In the genomic region with DNA sequence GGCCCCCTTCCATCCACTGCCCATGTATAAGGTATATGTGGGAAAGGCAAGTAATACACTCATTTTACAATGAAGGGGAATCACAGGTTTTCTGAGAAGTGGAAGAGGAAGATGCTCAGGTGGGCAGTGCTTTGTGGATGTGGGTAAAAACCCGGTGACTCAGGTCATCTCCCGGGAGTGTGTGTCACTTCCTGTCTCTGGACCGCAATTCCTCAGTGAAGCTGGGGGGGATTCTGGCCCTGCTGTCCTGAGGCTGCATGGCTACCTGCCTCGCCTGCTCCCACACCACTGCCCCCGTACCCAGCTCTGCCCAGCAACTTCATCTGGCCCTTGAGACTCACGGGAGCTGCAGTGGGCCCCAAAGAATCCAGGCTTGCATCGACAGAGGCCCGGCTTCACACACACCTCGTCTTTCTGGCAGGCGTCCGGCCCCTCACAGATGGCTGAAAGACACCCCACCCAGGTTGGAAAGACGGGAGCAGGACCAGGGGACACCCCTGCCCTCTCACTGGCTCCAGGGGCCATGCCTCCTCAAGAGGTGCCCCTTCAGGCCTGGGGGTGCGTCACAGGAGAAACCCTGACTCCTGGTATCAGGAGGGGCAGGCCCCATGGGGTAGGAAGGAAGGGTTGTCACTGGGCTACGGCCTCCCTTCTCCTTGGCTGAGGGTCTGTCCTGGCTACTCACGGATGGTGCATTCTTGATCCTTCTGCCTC, we compare ENCODE assay signal across 8 cellular contexts. TPM values are rescaled to one million over a fixed set of nuclear protein-coding genes. Genes with fewer than 3 reads are reported as not detected.
DNase-seq lines count a peak whose midpoint lies in the region; ATAC-seq and TF ChIP-seq lines count a peak whose summit lies in the region.

No MANE protein-coding gene starts in this region.

- H3K9me2 ChIP-seq in OCI-LY7 (ENCODE audit: insufficient read depth, low read length), result no peaks in the 10 kb centered on the region

- peaks cover 53% of the 10 kb centered on the region for H3K4me1 Mint-ChIP-seq in dendritic cell treated with granulocyte-macrophage colony-stimulating factor and Interleukin-4, amounts not matched to agents 40 ng/mL and 50 ng/mL, for 4 days (ENCODE audit: low read depth)
- peaks cover 9% of the 10 kb centered on the region for H3K4me1 Mint-ChIP-seq in osteocyte (ENCODE audit: unreplicated experiment)

- no peaks in the 10 kb centered on the region for H3K79me2 ChIP-seq in OCI-LY7 (ENCODE audit: insufficient read depth, low read depth, low read length)

- H3K36me3 ChIP-seq in OCI-LY7 (ENCODE audit: insufficient read depth, low read length), result peaks cover 10% of the 10 kb centered on the region; the same call in 1 of the 2 replicates

- H3K9me3 ChIP-seq in OCI-LY7 (ENCODE audit: low read length), result no peaks in the 10 kb centered on the region

- BruUV-seq in OCI-LY7 (replicated peaks; lab: Mats Ljungman, UMichigan), result no TSS peak

- intact Hi-C loops in OCI-LY7 (cut with micrococcal nuclease; ENCODE audit: unreplicated experiment), result loop anchor here (5.0 kb wide), 1 partner anchor 72 kb away; no protein-coding TSS in a partner anchor
- intact Hi-C loops in dendritic cell treated with granulocyte-macrophage colony-stimulating factor and Interleukin-4, amounts not matched to agents 40 ng/mL and 50 ng/mL, for 4 days (cut with micrococcal nuclease), result no loop called here

- no peaks in the 10 kb centered on the region for H4K20me1 ChIP-seq in OCI-LY7 (ENCODE audit: insufficient read depth, low read length)

- H2AFZ ChIP-seq in OCI-LY7 (ENCODE audit: low read length), result no peak overlapping the region

- H3K27me3 Mint-ChIP-seq in dendritic cell treated with granulocyte-macrophage colony-stimulating factor and Interleukin-4, amounts not matched to agents 40 ng/mL and 50 ng/mL, for 4 days, result no peaks in the 10 kb centered on the region
- no peaks in the 10 kb centered on the region for H3K27me3 Mint-ChIP-seq in osteocyte (ENCODE audit: unreplicated experiment)

- no peak overlapping the region for H3K27ac ChIP-seq in OCI-LY7 (ENCODE audit: low read depth, low read length, poor library complexity, severe bottlenecking)

- peak overlapping the region; percentile 79 for H3K27ac Mint-ChIP-seq in dendritic cell treated with granulocyte-macrophage colony-stimulating factor and Interleukin-4, amounts not matched to agents 40 ng/mL and 50 ng/mL, for 4 days
- H3K27ac Mint-ChIP-seq in osteocyte (ENCODE audit: unreplicated experiment), result no peak overlapping the region

- H3K4me3 ChIP-seq in GM12864 (ENCODE audit: low read depth, low read length) (peak overlapping the region; percentile 61; the same call in 1 of the 2 replicates), OCI-LY7 (ENCODE audit: low read depth, low read length, poor library complexity, severe bottlenecking) (no peak overlapping the region)

- peaks cover 51% of the 10 kb centered on the region for H3K36me3 Mint-ChIP-seq in dendritic cell treated with granulocyte-macrophage colony-stimulating factor and Interleukin-4, amounts not matched to agents 40 ng/mL and 50 ng/mL, for 4 days (ENCODE audit: low read depth)
- no peaks in the 10 kb centered on the region for H3K36me3 Mint-ChIP-seq in osteocyte (ENCODE audit: unreplicated experiment)

- H3K4me2 ChIP-seq in OCI-LY7 (ENCODE audit: low read length), result peak overlapping the region; percentile 82; the same call in 1 of the 2 replicates

- peaks cover 29% of the 10 kb centered on the region for H3K4me1 ChIP-seq in OCI-LY7 (ENCODE audit: insufficient read depth, low read length, poor library complexity, severe bottlenecking)

- peak overlapping the region; percentile 84 for H3K4me3 Mint-ChIP-seq in dendritic cell treated with granulocyte-macrophage colony-stimulating factor and Interleukin-4, amounts not matched to agents 40 ng/mL and 50 ng/mL, for 4 days
- peak overlapping the region; percentile 66 for H3K4me3 Mint-ChIP-seq in osteocyte (ENCODE audit: unreplicated experiment)

- no peak for ATAC-seq in GM18907 (IDR thresholded peaks at IDR 0.05; ENCODE audit: unreplicated experiment)
- no peak for ATAC-seq in HG02970 (IDR thresholded peaks at IDR 0.05; ENCODE audit: low FRiP score, unreplicated experiment)
- no peak for ATAC-seq in GM19397 (IDR thresholded peaks at IDR 0.05; ENCODE audit: unreplicated experiment)
- no peak for ATAC-seq in HG02571 (IDR thresholded peaks at IDR 0.05; ENCODE audit: unreplicated experiment)

- CTCF ChIA-PET in OCI-LY7 (lab: Charles Lee; ENCODE audit: unreplicated experiment), result no interaction called here

- POLR2A ChIA-PET in OCI-LY7 (lab: Charles Lee), result no interaction called here

- DNase-seq in GM12864 (ENCODE audit: low read depth) (no peak), OCI-LY7 (ENCODE audit: low spot score) (no peak), osteocyte (ENCODE audit: extremely low spot score, unreplicated experiment) (no peak)

- no peaks in the 10 kb centered on the region for H3K9me3 Mint-ChIP-seq in dendritic cell treated with granulocyte-macrophage colony-stimulating factor and Interleukin-4, amounts not matched to agents 40 ng/mL and 50 ng/mL, for 4 days
- no peaks in the 10 kb centered on the region for H3K9me3 Mint-ChIP-seq in osteocyte (ENCODE audit: unreplicated experiment)

- TF ChIP-seq CTCF in GM12864 (IDR thresholded peaks at IDR 0.05; ENCODE audit: low read depth, low read length, missing control alignments) (no peak), OCI-LY7 (conservative IDR thresholded peaks at IDR 0.05; ENCODE audit: low read length) (no peak), osteocyte (IDR thresholded peaks at IDR 0.05) (no peak)

RNA-seq across cellular contexts. Expression of a gene that starts 0.9 kb away (rescaled TPM):
- 0.19 and 0.31 TPM in 2 replicates for total RNA-seq in OCI-LY7 (2014; rRNA removed; shearing (Covaris generic))
- 0.29 and 0.41 TPM in 2 replicates for total RNA-seq in OCI-LY7 (2022)
- 0.21 and 0.64 TPM in 2 replicates for total RNA-seq in osteocyte

RNA-seq across cellular contexts. Expression of a gene that starts 5.0 kb away (rescaled TPM):
- 0.82 and 3.2 TPM in 2 replicates for total RNA-seq in OCI-LY7 (2014; rRNA removed; shearing (Covaris generic))
- total RNA-seq in OCI-LY7 (2022) (0.59 and 1.2 TPM in 2 replicates), osteocyte (1.2 and 2.6 TPM in 2 replicates)

RNA-seq across cellular contexts. Expression of a gene that starts 16.0 kb away (rescaled TPM):
- total RNA-seq in OCI-LY7 (2014; rRNA removed; shearing (Covaris generic)), result 9.2 and 16.7 TPM in 2 replicates
- total RNA-seq in OCI-LY7 (2022) (16.6 and 17.1 TPM in 2 replicates), osteocyte (4.7 and 7.3 TPM in 2 replicates)

RNA-seq across cellular contexts. Expression of a gene that starts 40.0 kb away (rescaled TPM):
- 108 and 162 TPM in 2 replicates for total RNA-seq in OCI-LY7 (2014; rRNA removed; shearing (Covaris generic))
- total RNA-seq in OCI-LY7 (2022) (404 and 427 TPM in 2 replicates), osteocyte (238 and 262 TPM in 2 replicates)
